20 cellular contexts compared by ENCODE assay signal in the genomic region with DNA sequence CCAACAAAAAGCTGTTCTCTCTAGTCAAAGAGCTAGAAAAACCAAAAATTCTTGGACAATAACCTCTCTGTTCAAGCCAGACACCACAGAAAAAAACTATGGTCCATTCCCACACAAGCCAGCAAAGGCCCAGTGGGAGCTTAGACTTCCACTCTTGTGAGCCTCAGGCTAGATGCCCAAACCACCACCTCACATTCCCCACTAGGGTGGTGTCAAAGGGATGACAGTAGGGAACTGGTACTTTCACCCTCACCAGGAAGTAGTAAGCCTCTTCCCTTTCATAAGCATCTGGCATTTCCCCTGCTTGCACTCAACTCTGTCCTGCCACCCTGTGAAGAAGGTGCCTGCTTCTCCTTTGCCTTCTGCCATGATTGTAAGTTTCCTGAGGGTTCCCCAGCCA. TPM values are rescaled to one million over a fixed set of nuclear protein-coding genes. Genes with fewer than 3 reads are reported as not detected.
DNase-seq lines count a peak whose midpoint lies in the region; ATAC-seq and TF ChIP-seq lines count a peak whose summit lies in the region.
"Had no signal": no experiment of that assay in that cellular context is flagged by ENCODE, and none has a peak within 500 bp of the region (broad histone marks: within the 10 kb centered on the region; RNA-seq: fewer than 3 reads in every experiment).

No MANE protein-coding gene starts in this region.

- TF ChIP-seq POLR2A in breast epithelium (IDR thresholded peaks at IDR 0.05) (no peak), ovary (IDR thresholded peaks at IDR 0.05) (no peak)

- H3K4me1 ChIP-seq in mammary epithelial cell (ENCODE audit: insufficient read depth, low read length) = peaks cover 7% of the 10 kb centered on the region
- H3K4me1 ChIP-seq in breast epithelium = no peaks in the 10 kb centered on the region
- no peaks in the 10 kb centered on the region for H3K4me1 ChIP-seq in ovary (ENCODE audit: insufficient read depth)
- H3K4me1 ChIP-seq: BLaER1 treated with 17β-estradiol and CSF1 and Interleukin-3, amounts not matched to agents 10 nM and 100 nM had no signal

- TF ChIP-seq CTCF in mammary epithelial cell (conservative IDR thresholded peaks at IDR 0.05 in 1 of 2, IDR thresholded peaks at IDR 0.05 in 1 of 2; ENCODE audit: extremely low read depth in 1 of 2, insufficient read depth in 1 of 2, low read depth in 1 of 2, low read length in 2 of 2) = no peak
- TF ChIP-seq CTCF in breast epithelium (IDR thresholded peaks at IDR 0.05) = no peak
- no peak for TF ChIP-seq CTCF in ovary (IDR thresholded peaks at IDR 0.05)

- intact Hi-C loops in mammary epithelial cell (cut with micrococcal nuclease) (no loop called here), breast epithelium (cut with DNase I; ENCODE audit: low total_unique reads) (no loop called here), Right ventricle myocardium inferior (cut with DNase I) (no loop called here), ovary (cut with DNase I) (no loop called here)

- no TSS peak for BruUV-seq in mammary epithelial cell (replicated peaks; lab: Mats Ljungman, UMichigan)

- no peaks in the 10 kb centered on the region for H4K20me1 ChIP-seq in mammary epithelial cell (ENCODE audit: insufficient read depth, low read length)
- H4K20me1 ChIP-seq: BLaER1 treated with 17β-estradiol and CSF1 and Interleukin-3, amounts not matched to agents 10 nM and 100 nM had no signal

- TF ChIP-seq EP300 in ovary (IDR thresholded peaks at IDR 0.05) = no peak

- no peak overlapping the region for H3K9ac ChIP-seq in mammary epithelial cell (ENCODE audit: insufficient read depth, low read length)
- H3K9ac ChIP-seq: BLaER1 treated with 17β-estradiol and CSF1 and Interleukin-3, amounts not matched to agents 10 nM and 100 nM; KMS-11 had no signal

- CTCF ChIA-PET in mammary epithelial cell (lab: Charles Lee; ENCODE audit: low non-redundant PET) = no interaction called here

- H3K27ac ChIP-seq in mammary epithelial cell (ENCODE audit: insufficient read depth, low read depth, low read length) = no peak overlapping the region
- no peak overlapping the region for H3K27ac ChIP-seq in breast epithelium
- H3K27ac ChIP-seq in ovary = no peak overlapping the region
- H3K27ac ChIP-seq: BLaER1 treated with 17β-estradiol and CSF1 and Interleukin-3, amounts not matched to agents 10 nM and 100 nM; HL-60; KMS-11; SK-N-MC had no signal

- no peaks in the 10 kb centered on the region for H3K79me2 ChIP-seq in mammary epithelial cell (ENCODE audit: insufficient read depth, low read length)

- no peak overlapping the region for H3K4me3 ChIP-seq in mammary epithelial cell (replicated peaks in 1 of 3; ENCODE audit: insufficient read depth in 1 of 3, low read depth in 2 of 3, low read length in 3 of 3)
- H3K4me3 ChIP-seq in breast epithelium = no peak overlapping the region
- H3K4me3 ChIP-seq in ovary = no peak overlapping the region
- H3K4me3 ChIP-seq: BLaER1 treated with 17β-estradiol and CSF1 and Interleukin-3, amounts not matched to agents 10 nM and 100 nM; SK-N-MC had no signal

- H3K9me3 ChIP-seq in mammary epithelial cell (replicated peaks; ENCODE audit: insufficient read depth, low read length) = no peaks in the 10 kb centered on the region
- no peaks in the 10 kb centered on the region for H3K9me3 ChIP-seq in breast epithelium
- no peaks in the 10 kb centered on the region for H3K9me3 ChIP-seq in ovary
- H3K9me3 ChIP-seq: BLaER1 treated with 17β-estradiol and CSF1 and Interleukin-3, amounts not matched to agents 10 nM and 100 nM had no signal

- DNase-seq in mammary epithelial cell (peak; percentile 26), breast epithelium (ENCODE audit: low spot score in 2 of 2) (no peak), SK-MEL-5 (ENCODE audit: low read depth, low spot score) (peak; percentile 49), foreskin melanocyte (peak; percentile 45), Right ventricle myocardium inferior (ENCODE audit: missing footprints) (no peak), ovary (no peak)
- DNase-seq: 8988T; CD4-positive, alpha-beta memory T cell; DND-41; NCI-H1105; NCI-H146; NCI-H2029; NCI-H2227 treated with DMSO at 0.1 percent for 48 hours; NCI-H510A treated with DMSO at 0.1 percent for 48 hours; SHP77 had no signal

- H2AFZ ChIP-seq in mammary epithelial cell (ENCODE audit: low read depth, low read length) = peak overlapping the region; percentile 63

- no peak overlapping the region for H3K4me2 ChIP-seq in mammary epithelial cell (ENCODE audit: insufficient read depth, low read depth, low read length)
- H3K4me2 ChIP-seq: BLaER1 treated with 17β-estradiol and CSF1 and Interleukin-3, amounts not matched to agents 10 nM and 100 nM; KMS-11 had no signal

- in situ Hi-C loops in mammary epithelial cell (cut with MboI; ENCODE audit: low sequenced_read_pairs in 2 of 2) (no loop called here), SK-MEL-5 (cut with HindIII; ENCODE audit: low pct_unique_long_range_greater_than_20kb, low sequenced_read_pairs) (no loop called here)

- H3K27me3 ChIP-seq in mammary epithelial cell (ENCODE audit: insufficient read depth, low read length) (no peaks in the 10 kb centered on the region), breast epithelium (no peaks in the 10 kb centered on the region), ovary (no peaks in the 10 kb centered on the region)
- H3K27me3 ChIP-seq: BLaER1 treated with 17β-estradiol and CSF1 and Interleukin-3, amounts not matched to agents 10 nM and 100 nM had no signal

- H3K36me3 ChIP-seq in mammary epithelial cell (ENCODE audit: insufficient read depth, low read length) = no peaks in the 10 kb centered on the region
- no peaks in the 10 kb centered on the region for H3K36me3 ChIP-seq in breast epithelium
- H3K36me3 ChIP-seq in ovary = no peaks in the 10 kb centered on the region
- H3K36me3 ChIP-seq: BLaER1 treated with 17β-estradiol and CSF1 and Interleukin-3, amounts not matched to agents 10 nM and 100 nM had no signal

- ATAC-seq in HG02885 (IDR thresholded peaks at IDR 0.05; ENCODE audit: poor library complexity, unreplicated experiment) (no peak), Right ventricle myocardium inferior (no peak)

- dilution Hi-C loops in mammary epithelial cell (cut with HindIII; ENCODE audit: low sequenced_read_pairs) = no loop called here

RNA-seq across cellular contexts. Expression of gene RNF217, which starts 58.4 kb away (rescaled TPM):
- total RNA-seq in mammary epithelial cell (100 to 1,000 TPM in 1 of 2 donors, 10 to 100 TPM in 1; 53.9 to 103 TPM), breast epithelium (10 to 100 TPM; 40.1 to 43.3 (median 41.0) TPM), Right ventricle myocardium inferior (8.0 TPM), ovary (10 to 100 TPM; 26.0 to 40.4 (median 35.8) TPM)
- polyA plus RNA-seq in mammary epithelial cell (25.5 TPM), ovary (10 to 100 TPM in 1 of 2 donors, 1 to 10 TPM in 1; 5.8 to 11.4 TPM)
- 54.8 TPM for polyA minus RNA-seq in mammary epithelial cell
- 11.0 and 13.0 TPM in 2 replicates for total RNA-seq in SK-MEL-5 (2014; rRNA removed; shearing (Covaris generic))
- polyA plus RNA-seq in SK-MEL-5 (2015; cell fraction: cytosol; rRNA removed) = 5.0 and 6.4 TPM in 2 replicates
- polyA plus RNA-seq in SK-MEL-5 (2015; cell fraction: nucleus; rRNA removed) = 48.3 and 71.9 TPM in 2 replicates

Comparison
In these comparisons a context has a peak if more than half of its experiments do, and no peak if none do; other contexts are left out.
1. DNase-seq: peak in mammary epithelial cell (single experiment), SK-MEL-5 (single experiment) and foreskin melanocyte (single experiment); none in breast epithelium (0 of 2), Right ventricle myocardium inferior (single experiment) and ovary (0 of 5).